ENCODE assay signal across 29 cellular contexts in genomic region chr2:71976685-71977084, GRCh38.
"Had no signal": no experiment of that assay in that cellular context is flagged by ENCODE, and none has a peak within 500 bp of the region (broad histone marks: within the 10 kb centered on the region; RNA-seq: fewer than 3 reads in every experiment).

No MANE protein-coding gene starts in this region.

- H3K36me3 ChIP-seq: colonic mucosa, esophagus muscularis mucosa, esophagus squamous epithelium, gastrocnemius medialis, gastroesophageal sphincter, heart left ventricle, heart right ventricle had no signal

- H3K27ac ChIP-seq: colonic mucosa, coronary artery, dorsolateral prefrontal cortex, epithelial cell of prostate, esophagus muscularis mucosa, esophagus squamous epithelium, foreskin keratinocyte, gastrocnemius medialis, gastroesophageal sphincter, heart left ventricle, heart right ventricle, hepatocyte had no signal

- H3K9me3 Mint-ChIP-seq: dendritic cell treated with granulocyte-macrophage colony-stimulating factor and Interleukin-4, amounts not matched to agents 40 ng/mL and 50 ng/mL, for 4 days; effector memory CD8-positive, alpha-beta T cell had no signal

- H3K4me3 Mint-ChIP-seq: dendritic cell treated with granulocyte-macrophage colony-stimulating factor and Interleukin-4, amounts not matched to agents 40 ng/mL and 50 ng/mL, for 4 days; effector memory CD8-positive, alpha-beta T cell; endodermal cell had no signal

- H3K27me3 ChIP-seq: colonic mucosa, gastrocnemius medialis, hepatocyte had no signal

- H3K9me3 ChIP-seq: colonic mucosa, gastrocnemius medialis had no signal

- H3K4me3 ChIP-seq: colonic mucosa, coronary artery, dorsolateral prefrontal cortex, esophagus muscularis mucosa, esophagus squamous epithelium, gastrocnemius medialis, gastroesophageal sphincter, heart left ventricle, heart right ventricle, hepatocyte had no signal

- H3K79me2 ChIP-seq: hepatocyte had no signal

- H3K4me1 ChIP-seq: colonic mucosa, esophagus muscularis mucosa, esophagus squamous epithelium, foreskin keratinocyte, gastrocnemius medialis, gastroesophageal sphincter, heart left ventricle, heart right ventricle had no signal

- H2AFZ ChIP-seq: hepatocyte had no signal

- ATAC-seq: effector memory CD8-positive, alpha-beta T cell; esophagus mucosa; foreskin keratinocyte; gastrocnemius medialis; gastroesophageal sphincter; heart left ventricle; heart right ventricle had no signal

- FAIRE-seq: endometrium, endothelial cell of umbilical vein, frontal cortex had no signal

- H3K4me2 ChIP-seq: hepatocyte had no signal

- H3K27ac Mint-ChIP-seq: dendritic cell treated with granulocyte-macrophage colony-stimulating factor and Interleukin-4, amounts not matched to agents 40 ng/mL and 50 ng/mL, for 4 days; effector memory CD8-positive, alpha-beta T cell; endodermal cell had no signal

- H3K4me1 Mint-ChIP-seq: endodermal cell had no signal

- DNase-seq: colonic mucosa; cortex of kidney; dermis blood vessel endothelial cell; dorsolateral prefrontal cortex; effector CD4-positive, alpha-beta T cell; effector CD8-positive, alpha-beta T cell; effector memory CD4-positive, alpha-beta T cell; effector memory CD8-positive, alpha-beta T cell; endodermal cell; erythroblast; esophagus squamous epithelium; foreskin fibroblast; foreskin keratinocyte; foreskin melanocyte; gastrocnemius medialis; glutamatergic neuron; head of caudate nucleus; heart left ventricle; heart right ventricle had no signal
